In genomic region chr5:119267958-119268386, GRCh38 we compare ENCODE assay signal across 1 cellular context.
TF ChIP-seq lines count a peak whose summit lies in the region.

No MANE protein-coding gene starts in this region.

TF ChIP-seq in HepG2, 621 proteins besides CTCF, POLR2A, EP300 and RAD21 (continued from another document and continues in another):
- TF ChIP-seq THAP8 (CRISPR knock-in tag; IDR thresholded peaks at IDR 0.05; ENCODE audit: borderline replicate concordance) (no peak), SMAD3 (CRISPR knock-in tag; IDR thresholded peaks at IDR 0.05) (0 out of 2 replicates have a peak, but pooled peaks have one; percentile 6), CBX2 (IDR thresholded peaks at IDR 0.05; ENCODE audit: low read depth, low read length) (no peak), CBX2 (CRISPR knock-in tag; IDR thresholded peaks at IDR 0.05; ENCODE audit: low read depth) (no peak), ZNF768 (CRISPR knock-in tag; IDR thresholded peaks at IDR 0.05) (no peak), ZNF350 (CRISPR knock-in tag; IDR thresholded peaks at IDR 0.05; ENCODE audit: borderline replicate concordance, low read depth) (no peak), ARNTL (CRISPR knock-in tag; IDR thresholded peaks at IDR 0.05) (no peak), IKZF4 (CRISPR knock-in tag; IDR thresholded peaks at IDR 0.05; ENCODE audit: borderline replicate concordance, low read depth, not compliant biosample characterization) (no peak), ZNF614 (CRISPR knock-in tag; IDR thresholded peaks at IDR 0.05; ENCODE audit: borderline replicate concordance) (no peak), ZNF446 (CRISPR knock-in tag; IDR thresholded peaks at IDR 0.05) (no peak), ZFP91 (CRISPR knock-in tag; IDR thresholded peaks at IDR 0.05; ENCODE audit: borderline replicate concordance) (peak; percentile 83; the same call in 1 of the 2 replicates), ZNF543 (CRISPR knock-in tag; IDR thresholded peaks at IDR 0.05) (no peak), HIVEP1 (CRISPR knock-in tag; IDR thresholded peaks at IDR 0.05) (no peak), ZNF572 (CRISPR knock-in tag; IDR thresholded peaks at IDR 0.05) (no peak), MTF2 (CRISPR knock-in tag; IDR thresholded peaks at IDR 0.05; ENCODE audit: borderline replicate concordance) (no peak), ZNF263 (CRISPR knock-in tag; IDR thresholded peaks at IDR 0.05) (no peak), DZIP1 (CRISPR knock-in tag; IDR thresholded peaks at IDR 0.05) (no peak), NFAT5 (CRISPR knock-in tag; IDR thresholded peaks at IDR 0.05) (no peak), GABPA (IDR thresholded peaks at IDR 0.05; ENCODE audit: low read depth, low read length) (no peak), GABPA (CRISPR knock-in tag; IDR thresholded peaks at IDR 0.05; ENCODE audit: low read depth) (no peak), TEAD3 (CRISPR knock-in tag; optimal IDR thresholded peaks at IDR 0.05; ENCODE audit: borderline replicate concordance) (no peak), KLF15 (CRISPR knock-in tag; IDR thresholded peaks at IDR 0.05; ENCODE audit: borderline replicate concordance) (no peak), CC2D1A (CRISPR knock-in tag; IDR thresholded peaks at IDR 0.05) (no peak), NRL (CRISPR knock-in tag; IDR thresholded peaks at IDR 0.05; ENCODE audit: borderline replicate concordance) (no peak), CEBPG (CRISPR knock-in tag; IDR thresholded peaks at IDR 0.05) (no peak), ZFP41 (CRISPR knock-in tag; IDR thresholded peaks at IDR 0.05; ENCODE audit: borderline replicate concordance) (no peak), RFXAP (CRISPR knock-in tag; IDR thresholded peaks at IDR 0.05; ENCODE audit: borderline replicate concordance) (peak; percentile 100), SOX5 (CRISPR knock-in tag; IDR thresholded peaks at IDR 0.05; ENCODE audit: borderline replicate concordance) (no peak), HNRNPUL1 (IDR thresholded peaks at IDR 0.05; ENCODE audit: low read depth, low read length) (no peak), RORA (CRISPR knock-in tag; IDR thresholded peaks at IDR 0.05) (no peak), ZNF253 (CRISPR knock-in tag; IDR thresholded peaks at IDR 0.05; ENCODE audit: borderline replicate concordance) (no peak), AGO1 (IDR thresholded peaks at IDR 0.05; ENCODE audit: low read depth, low read length, poor library complexity, severe bottlenecking) (no peak), E2F1 (CRISPR knock-in tag; IDR thresholded peaks at IDR 0.05) (no peak), CREB1 (IDR thresholded peaks at IDR 0.05) (peak; percentile 87), CREB1 (CRISPR knock-in tag; IDR thresholded peaks at IDR 0.05) (peak; percentile 97), ZNF264 (CRISPR knock-in tag; IDR thresholded peaks at IDR 0.05) (no peak), ZNF430 (CRISPR knock-in tag; IDR thresholded peaks at IDR 0.05) (no peak), FOXA3 (CRISPR knock-in tag; IDR thresholded peaks at IDR 0.05) (no peak), TEAD2 (CRISPR knock-in tag; IDR thresholded peaks at IDR 0.05) (0 out of 2 replicates have a peak, but pooled peaks have one; percentile 58), ZNF230 (CRISPR knock-in tag; IDR thresholded peaks at IDR 0.05) (no peak), ZSCAN31 (CRISPR knock-in tag; IDR thresholded peaks at IDR 0.05; ENCODE audit: low read depth) (no peak), SETDB1 (CRISPR knock-in tag; IDR thresholded peaks at IDR 0.05; ENCODE audit: borderline replicate concordance) (no peak), ZHX2 (IDR thresholded peaks at IDR 0.05; ENCODE audit: low read depth) (0 out of 2 replicates have a peak, but pooled peaks have one; percentile 8), ZHX2 (CRISPR knock-in tag; IDR thresholded peaks at IDR 0.05; ENCODE audit: borderline replicate concordance) (no peak), NFYC (CRISPR knock-in tag; IDR thresholded peaks at IDR 0.05) (peak; percentile 76), ZNF672 (CRISPR knock-in tag; IDR thresholded peaks at IDR 0.05) (no peak), ASH2L (IDR thresholded peaks at IDR 0.05; ENCODE audit: insufficient read length, low read depth, low read length) (no peak), SMAD9 (CRISPR knock-in tag; IDR thresholded peaks at IDR 0.05) (no peak), LCORL (IDR thresholded peaks at IDR 0.05) (no peak), LCORL (CRISPR knock-in tag; IDR thresholded peaks at IDR 0.05) (no peak), NR2F2 (IDR thresholded peaks at IDR 0.05; ENCODE audit: borderline replicate concordance, low read depth) (no peak), ZC3H13 (CRISPR knock-in tag; IDR thresholded peaks at IDR 0.05) (no peak), HNF4G (IDR thresholded peaks at IDR 0.05; ENCODE audit: borderline replicate concordance, low read depth, low read length) (no peak), HNF4G (CRISPR knock-in tag; IDR thresholded peaks at IDR 0.05; ENCODE audit: borderline replicate concordance, low read depth) (no peak), TBX2 (CRISPR knock-in tag; IDR thresholded peaks at IDR 0.05; ENCODE audit: borderline replicate concordance) (no peak), ZNF619 (CRISPR knock-in tag; IDR thresholded peaks at IDR 0.05) (no peak), ZBTB38 (CRISPR knock-in tag; IDR thresholded peaks at IDR 0.05) (no peak), CREM (IDR thresholded peaks at IDR 0.05) (peak; percentile 88), CREM (CRISPR knock-in tag; IDR thresholded peaks at IDR 0.05) (no peak)
